Comparison of ENCODE assay signal across 1 cellular context in genomic region chr1:206706806-206707205, GRCh38.
TF ChIP-seq lines count a peak whose summit lies in the region.

No MANE protein-coding gene starts in this region.

TF ChIP-seq in GM23338, 12 proteins besides CTCF, POLR2A, EP300 and RAD21 (continued from another document):
- TF ChIP-seq, protein P1, sequence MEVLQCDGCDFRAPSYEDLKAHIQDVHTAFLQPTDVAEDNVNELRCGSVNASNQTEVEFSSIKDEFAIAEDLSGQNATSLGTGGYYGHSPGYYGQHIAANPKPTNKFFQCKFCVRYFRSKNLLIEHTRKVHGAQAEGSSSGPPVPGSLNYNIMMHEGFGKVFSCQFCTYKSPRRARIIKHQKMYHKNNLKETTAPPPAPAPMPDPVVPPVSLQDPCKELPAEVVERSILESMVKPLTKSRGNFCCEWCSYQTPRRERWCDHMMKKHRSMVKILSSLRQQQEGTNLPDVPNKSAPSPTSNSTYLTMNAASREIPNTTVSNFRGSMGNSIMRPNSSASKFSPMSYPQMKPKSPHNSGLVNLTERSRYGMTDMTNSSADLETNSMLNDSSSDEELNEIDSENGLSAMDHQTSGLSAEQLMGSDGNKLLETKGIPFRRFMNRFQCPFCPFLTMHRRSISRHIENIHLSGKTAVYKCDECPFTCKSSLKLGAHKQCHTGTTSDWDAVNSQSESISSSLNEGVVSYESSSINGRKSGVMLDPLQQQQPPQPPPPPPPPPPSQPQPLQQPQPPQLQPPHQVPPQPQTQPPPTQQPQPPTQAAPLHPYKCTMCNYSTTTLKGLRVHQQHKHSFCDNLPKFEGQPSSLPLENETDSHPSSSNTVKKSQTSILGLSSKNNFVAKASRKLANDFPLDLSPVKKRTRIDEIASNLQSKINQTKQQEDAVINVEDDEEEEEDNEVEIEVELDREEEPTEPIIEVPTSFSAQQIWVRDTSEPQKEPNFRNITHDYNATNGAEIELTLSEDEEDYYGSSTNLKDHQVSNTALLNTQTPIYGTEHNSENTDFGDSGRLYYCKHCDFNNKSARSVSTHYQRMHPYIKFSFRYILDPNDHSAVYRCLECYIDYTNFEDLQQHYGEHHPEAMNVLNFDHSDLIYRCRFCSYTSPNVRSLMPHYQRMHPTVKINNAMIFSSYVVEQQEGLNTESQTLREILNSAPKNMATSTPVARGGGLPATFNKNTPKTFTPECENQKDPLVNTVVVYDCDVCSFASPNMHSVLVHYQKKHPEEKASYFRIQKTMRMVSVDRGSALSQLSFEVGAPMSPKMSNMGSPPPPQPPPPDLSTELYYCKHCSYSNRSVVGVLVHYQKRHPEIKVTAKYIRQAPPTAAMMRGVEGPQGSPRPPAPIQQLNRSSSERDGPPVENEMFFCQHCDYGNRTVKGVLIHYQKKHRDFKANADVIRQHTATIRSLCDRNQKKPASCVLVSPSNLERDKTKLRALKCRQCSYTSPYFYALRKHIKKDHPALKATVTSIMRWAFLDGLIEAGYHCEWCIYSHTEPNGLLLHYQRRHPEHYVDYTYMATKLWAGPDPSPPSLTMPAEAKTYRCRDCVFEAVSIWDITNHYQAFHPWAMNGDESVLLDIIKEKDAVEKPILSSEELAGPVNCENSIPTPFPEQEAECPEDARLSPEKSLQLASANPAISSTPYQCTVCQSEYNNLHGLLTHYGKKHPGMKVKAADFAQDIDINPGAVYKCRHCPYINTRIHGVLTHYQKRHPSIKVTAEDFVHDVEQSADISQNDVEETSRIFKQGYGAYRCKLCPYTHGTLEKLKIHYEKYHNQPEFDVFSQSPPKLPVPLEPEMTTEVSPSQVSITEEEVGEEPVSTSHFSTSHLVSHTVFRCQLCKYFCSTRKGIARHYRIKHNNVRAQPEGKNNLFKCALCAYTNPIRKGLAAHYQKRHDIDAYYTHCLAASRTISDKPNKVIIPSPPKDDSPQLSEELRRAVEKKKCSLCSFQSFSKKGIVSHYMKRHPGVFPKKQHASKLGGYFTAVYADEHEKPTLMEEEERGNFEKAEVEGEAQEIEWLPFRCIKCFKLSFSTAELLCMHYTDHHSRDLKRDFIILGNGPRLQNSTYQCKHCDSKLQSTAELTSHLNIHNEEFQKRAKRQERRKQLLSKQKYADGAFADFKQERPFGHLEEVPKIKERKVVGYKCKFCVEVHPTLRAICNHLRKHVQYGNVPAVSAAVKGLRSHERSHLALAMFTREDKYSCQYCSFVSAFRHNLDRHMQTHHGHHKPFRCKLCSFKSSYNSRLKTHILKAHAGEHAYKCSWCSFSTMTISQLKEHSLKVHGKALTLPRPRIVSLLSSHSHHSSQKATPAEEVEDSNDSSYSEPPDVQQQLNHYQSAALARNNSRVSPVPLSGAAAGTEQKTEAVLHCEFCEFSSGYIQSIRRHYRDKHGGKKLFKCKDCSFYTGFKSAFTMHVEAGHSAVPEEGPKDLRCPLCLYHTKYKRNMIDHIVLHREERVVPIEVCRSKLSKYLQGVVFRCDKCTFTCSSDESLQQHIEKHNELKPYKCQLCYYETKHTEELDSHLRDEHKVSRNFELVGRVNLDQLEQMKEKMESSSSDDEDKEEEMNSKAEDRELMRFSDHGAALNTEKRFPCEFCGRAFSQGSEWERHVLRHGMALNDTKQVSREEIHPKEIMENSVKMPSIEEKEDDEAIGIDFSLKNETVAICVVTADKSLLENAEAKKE (CRISPR knock-in tag; IDR thresholded peaks at IDR 0.05) = no peak
- TF ChIP-seq NANOG (IDR thresholded peaks at IDR 0.05; ENCODE audit: borderline replicate concordance) = no peak
